ENCODE assay signal across 1 cellular context in genomic region chr1:154270833-154271232, GRCh38.
TF ChIP-seq lines count a peak whose summit lies in the region.

No MANE protein-coding gene starts in this region.

TF ChIP-seq in HEK293, 187 proteins besides CTCF, POLR2A, EP300 and RAD21 (continued from another document):
- no peak for TF ChIP-seq AEBP2 (tag by site-specific recombination; IDR thresholded peaks at IDR 0.05; ENCODE audit: borderline replicate concordance)
- no peak for TF ChIP-seq ZBTB7A (tag by site-specific recombination; IDR thresholded peaks at IDR 0.05; ENCODE audit: low read depth)
- no peak for TF ChIP-seq ZFHX2 (tag by site-specific recombination; conservative IDR thresholded peaks at IDR 0.05)
- no peak for TF ChIP-seq ZBTB1 (tag by site-specific recombination; IDR thresholded peaks at IDR 0.05)
- no peak for TF ChIP-seq PATZ1 (tag by site-specific recombination; IDR thresholded peaks at IDR 0.05)
- no peak for TF ChIP-seq ZNF350 (tag by site-specific recombination; IDR thresholded peaks at IDR 0.05)
- TF ChIP-seq ZNF140 (tag by site-specific recombination; IDR thresholded peaks at IDR 0.05), result no peak
- no peak for TF ChIP-seq ZNF707 (tag by site-specific recombination; IDR thresholded peaks at IDR 0.05)
- no peak for TF ChIP-seq ZNF580 (tag by site-specific recombination; IDR thresholded peaks at IDR 0.05)
